1 cellular context compared by ENCODE assay signal in genomic region chr19:42252365-42253244, GRCh38.
A peak's percentile ranks its signal among the peaks of the same experiment; 100 is the strongest.
TF ChIP-seq lines count a peak whose summit lies in the region.

No MANE protein-coding gene starts in this region.

TF ChIP-seq in HEK293, 187 proteins besides CTCF, POLR2A, EP300 and RAD21 (continued from another document and continues in another):
- TF ChIP-seq PATZ1 (tag by site-specific recombination; IDR thresholded peaks at IDR 0.05) (peak; percentile 96), ZNF677 (tag by site-specific recombination; IDR thresholded peaks at IDR 0.05) (no peak), ZNF785 (tag by site-specific recombination; IDR thresholded peaks at IDR 0.05) (no peak), ZNF692 (tag by site-specific recombination; IDR thresholded peaks at IDR 0.05) (peak; percentile 97), ZBTB10 (tag by site-specific recombination; IDR thresholded peaks at IDR 0.05) (0 out of 2 replicates have a peak, but pooled peaks have one; percentile 45), BCL6B (tag by site-specific recombination; IDR thresholded peaks at IDR 0.05) (no peak), HOXD13 (CRISPR knock-in tag; IDR thresholded peaks at IDR 0.05; ENCODE audit: borderline replicate concordance) (no peak), ZNF629 (tag by site-specific recombination; IDR thresholded peaks at IDR 0.05) (peak; percentile 79), ZNF433 (tag by site-specific recombination; IDR thresholded peaks at IDR 0.05; ENCODE audit: low read depth) (no peak), ZNF174 (tag by site-specific recombination; IDR thresholded peaks at IDR 0.05) (no peak), ZBTB44 (tag by site-specific recombination; IDR thresholded peaks at IDR 0.05) (peak; percentile 20; the same call in 1 of the 2 replicates), YY2 (tag by site-specific recombination; IDR thresholded peaks at IDR 0.05) (no peak; the same call in 1 of the 2 replicates), ZNF155 (tag by site-specific recombination; IDR thresholded peaks at IDR 0.05) (no peak), ZNF621 (tag by site-specific recombination; IDR thresholded peaks at IDR 0.05) (no peak), ZNF157 (tag by site-specific recombination; IDR thresholded peaks at IDR 0.05) (no peak), KLF17 (tag by site-specific recombination; IDR thresholded peaks at IDR 0.05) (no peak), ZNF600 (tag by site-specific recombination; IDR thresholded peaks at IDR 0.05) (no peak), MYNN (tag by site-specific recombination; IDR thresholded peaks at IDR 0.05; ENCODE audit: borderline replicate concordance) (0 out of 2 replicates have a peak, but pooled peaks have one; percentile 18), ZNF645 (tag by site-specific recombination; IDR thresholded peaks at IDR 0.05) (no peak), ZNF10 (tag by site-specific recombination; IDR thresholded peaks at IDR 0.05) (no peak), ZNF626 (tag by site-specific recombination; IDR thresholded peaks at IDR 0.05) (no peak), ZNF521 (tag by site-specific recombination; IDR thresholded peaks at IDR 0.05) (no peak), OVOL3 (tag by site-specific recombination; IDR thresholded peaks at IDR 0.05) (no peak), ZNF121 (tag by site-specific recombination; IDR thresholded peaks at IDR 0.05) (no peak), ZNF843 (tag by site-specific recombination; IDR thresholded peaks at IDR 0.05) (peak; percentile 8; the same call in 1 of the 2 replicates), REPIN1 (tag by site-specific recombination; IDR thresholded peaks at IDR 0.05; ENCODE audit: low read depth) (no peak), ZNF221 (tag by site-specific recombination; IDR thresholded peaks at IDR 0.05; ENCODE audit: borderline replicate concordance) (no peak), ZNF280C (tag by site-specific recombination; IDR thresholded peaks at IDR 0.05) (no peak), ZNF2 (tag by site-specific recombination; IDR thresholded peaks at IDR 0.05) (no peak; the same call in 1 of the 2 replicates), ZFP37 (tag by site-specific recombination; IDR thresholded peaks at IDR 0.05) (no peak), ZFP69B (tag by site-specific recombination; IDR thresholded peaks at IDR 0.05) (peak; percentile 92), EGR2 (tag by site-specific recombination; IDR thresholded peaks at IDR 0.05; ENCODE audit: low read depth) (no peak), PRDM4 (tag by site-specific recombination; IDR thresholded peaks at IDR 0.05) (peak; percentile 41; the same call in 1 of the 2 replicates), ZNF529 (tag by site-specific recombination; IDR thresholded peaks at IDR 0.05; ENCODE audit: insufficient replicate concordance) (no peak), ZNF23 (tag by site-specific recombination; IDR thresholded peaks at IDR 0.05; ENCODE audit: borderline replicate concordance) (no peak), ZIC2 (tag by site-specific recombination; IDR thresholded peaks at IDR 0.05) (no peak), ZNF48 (tag by site-specific recombination; IDR thresholded peaks at IDR 0.05) (no peak), SP3 (tag by site-specific recombination; IDR thresholded peaks at IDR 0.05) (no peak), ZNF324 (tag by site-specific recombination; IDR thresholded peaks at IDR 0.05) (peak; percentile 34; the same call in 1 of the 2 replicates), REST (tag by site-specific recombination; IDR thresholded peaks at IDR 0.05) (peak; percentile 17; the same call in 1 of the 2 replicates), KLF16 (tag by site-specific recombination; IDR thresholded peaks at IDR 0.05) (no peak), ZNF239 (tag by site-specific recombination; IDR thresholded peaks at IDR 0.05) (no peak; the same call in 1 of the 2 replicates)
